ENCODE assay signal across 28 cellular contexts in genomic region chr7:36016648-36017047, GRCh38.
"Had no signal": no experiment of that assay in that cellular context is flagged by ENCODE, and none has a peak within 500 bp of the region (broad histone marks: within the 10 kb centered on the region; RNA-seq: fewer than 3 reads in every experiment).

No MANE protein-coding gene starts in this region.

- H2AFZ ChIP-seq: parathyroid adenoma had no signal

- ATAC-seq: left colon; left lung; lower lobe of right lung; natural killer cell; psoas muscle; sciatic nerve; stimulated activated naive B cell treated with anti-CD40 and anti-IgM and Interleukin-4, amounts not matched to agents 10 μg/mL and 1 μg/mL and 100 μg/mL, for 72 hours; stimulated activated naive CD8-positive, alpha-beta T cell treated with anti-CD3 and anti-CD28 coated beads, Interleukin-15, Interleukin-2, amounts not matched to agents 100 U/mL and 50 U/mL, for 24 hours had no signal

- H3K9me3 Mint-ChIP-seq: immature natural killer cell, natural killer cell had no signal

- H3K4me3 Mint-ChIP-seq: immature natural killer cell; mesothelial cell of epicardium; naive B cell; natural killer cell; nephron progenitor cell; stimulated activated naive B cell treated with anti-CD40 and anti-IgM and Interleukin-4, amounts not matched to agents 10 μg/mL and 1 μg/mL and 100 μg/mL, for 72 hours had no signal

- H3K36me3 ChIP-seq: left lung, lower lobe of right lung, stomach, thyroid gland, transverse colon, upper lobe of left lung had no signal

- H3K4me1 Mint-ChIP-seq: immature natural killer cell; naive B cell; natural killer cell; stimulated activated naive B cell treated with anti-CD40 and anti-IgM and Interleukin-4, amounts not matched to agents 10 μg/mL and 1 μg/mL and 100 μg/mL, for 72 hours had no signal

- H3K4me1 ChIP-seq: lower lobe of right lung, psoas muscle, testis, transverse colon had no signal

- H3K27ac ChIP-seq: left lung, lower lobe of right lung, parathyroid adenoma, psoas muscle, skin epidermis, stomach, testis, thyroid gland, transverse colon, upper lobe of left lung had no signal

- H3K9ac ChIP-seq: parathyroid adenoma had no signal

- DNase-seq: hypothalamus; immature natural killer cell; kidney; left colon; left lung; lower lobe of right lung; mammary epithelial cell; mesendoderm; naive B cell; natural killer cell; nephron progenitor cell; psoas muscle; stimulated activated CD4-positive, alpha-beta T cell treated with anti-CD3 and anti-CD28 coated beads, Interleukin-12 subunit alpha, Interleukin-12 subunit beta, amount 100 ng/mL, for 4 hours; stimulated activated CD4-positive, alpha-beta T cell treated with anti-CD3 and anti-CD28 coated beads, Interleukin-15, amount 100 ng/mL, for 24 hours; stimulated activated CD4-positive, alpha-beta T cell treated with anti-CD3 and anti-CD28 coated beads, Interleukin-2, amount 100 ng/mL, for 24 hours; stimulated activated CD4-positive, alpha-beta T cell treated with anti-CD3 and anti-CD28 coated beads, Interleukin-4, amount 100 ng/mL, for 1 hour; stimulated activated naive B cell treated with anti-CD40 and anti-IgM and Interleukin-4, amounts not matched to agents 10 μg/mL and 1 μg/mL and 100 μg/mL, for 72 hours; stimulated activated naive CD8-positive, alpha-beta T cell treated with anti-CD3 and anti-CD28 coated beads, Interleukin-15, Interleukin-2, amounts not matched to agents 100 U/mL and 50 U/mL, for 24 hours; stomach; testis; thyroid gland; transverse colon; upper lobe of left lung had no signal

- FAIRE-seq: islet of Langerhans, kidney had no signal

- H3K27ac Mint-ChIP-seq: immature natural killer cell; naive B cell; natural killer cell; stimulated activated naive B cell treated with anti-CD40 and anti-IgM and Interleukin-4, amounts not matched to agents 10 μg/mL and 1 μg/mL and 100 μg/mL, for 72 hours had no signal

- H3K4me3 ChIP-seq: left lung, lower lobe of right lung, psoas muscle, skin epidermis, stomach, testis, thyroid gland, transverse colon, upper lobe of left lung had no signal

- H3K79me2 ChIP-seq: parathyroid adenoma had no signal

- H3K27me3 Mint-ChIP-seq: naive B cell had no signal

- H3K36me3 Mint-ChIP-seq: immature natural killer cell; mesothelial cell of epicardium; naive B cell; natural killer cell; stimulated activated naive B cell treated with anti-CD40 and anti-IgM and Interleukin-4, amounts not matched to agents 10 μg/mL and 1 μg/mL and 100 μg/mL, for 72 hours had no signal

- H3K27me3 ChIP-seq: left lung, stomach, testis, thyroid gland, transverse colon, upper lobe of left lung had no signal

- H3K9me3 ChIP-seq: left lung, lower lobe of right lung, psoas muscle, stomach, testis, thyroid gland, transverse colon, upper lobe of left lung had no signal
